In genomic region chr3:65322910-65323309, GRCh38 we compare ENCODE assay signal across 27 cellular contexts.
"Had no signal": no experiment of that assay in that cellular context is flagged by ENCODE, and none has a peak within 500 bp of the region (broad histone marks: within the 10 kb centered on the region; RNA-seq: fewer than 3 reads in every experiment).

No MANE protein-coding gene starts in this region.

- H3K27me3 ChIP-seq: colonic mucosa, esophagus muscularis mucosa, esophagus squamous epithelium, gastrocnemius medialis, gastroesophageal sphincter, heart left ventricle, heart right ventricle had no signal

- FAIRE-seq: colon, endometrium, endothelial cell of umbilical vein, frontal cortex had no signal

- H3K4me3 ChIP-seq: colonic mucosa, coronary artery, dorsolateral prefrontal cortex, esophagus muscularis mucosa, esophagus squamous epithelium, gastrocnemius medialis, gastroesophageal sphincter, heart left ventricle, heart right ventricle had no signal

- H3K9me3 ChIP-seq: colonic mucosa, gastrocnemius medialis had no signal

- H3K4me1 ChIP-seq: colonic mucosa, esophagus muscularis mucosa, esophagus squamous epithelium, foreskin keratinocyte, gastrocnemius medialis, gastroesophageal sphincter, heart left ventricle, heart right ventricle had no signal

- H3K36me3 ChIP-seq: colonic mucosa, esophagus muscularis mucosa, esophagus squamous epithelium, gastrocnemius medialis, gastroesophageal sphincter, heart left ventricle, heart right ventricle had no signal

- H3K27ac ChIP-seq: colonic mucosa, coronary artery, dorsolateral prefrontal cortex, epithelial cell of prostate, esophagus muscularis mucosa, esophagus squamous epithelium, foreskin keratinocyte, gastrocnemius medialis, gastroesophageal sphincter, heart left ventricle, heart right ventricle had no signal

- ATAC-seq: effector memory CD8-positive, alpha-beta T cell; esophagus mucosa; foreskin keratinocyte; gastrocnemius medialis; gastroesophageal sphincter; heart left ventricle; heart right ventricle had no signal

- DNase-seq: colonic mucosa; cortex of kidney; dermis blood vessel endothelial cell; dorsolateral prefrontal cortex; effector CD4-positive, alpha-beta T cell; effector CD8-positive, alpha-beta T cell; effector memory CD4-positive, alpha-beta T cell; effector memory CD8-positive, alpha-beta T cell; endodermal cell; erythroblast; esophagus squamous epithelium; foreskin fibroblast; foreskin keratinocyte; foreskin melanocyte; gastrocnemius medialis; glutamatergic neuron; heart left ventricle; heart right ventricle had no signal
